1 cellular context compared by ENCODE assay signal in the genomic region with DNA sequence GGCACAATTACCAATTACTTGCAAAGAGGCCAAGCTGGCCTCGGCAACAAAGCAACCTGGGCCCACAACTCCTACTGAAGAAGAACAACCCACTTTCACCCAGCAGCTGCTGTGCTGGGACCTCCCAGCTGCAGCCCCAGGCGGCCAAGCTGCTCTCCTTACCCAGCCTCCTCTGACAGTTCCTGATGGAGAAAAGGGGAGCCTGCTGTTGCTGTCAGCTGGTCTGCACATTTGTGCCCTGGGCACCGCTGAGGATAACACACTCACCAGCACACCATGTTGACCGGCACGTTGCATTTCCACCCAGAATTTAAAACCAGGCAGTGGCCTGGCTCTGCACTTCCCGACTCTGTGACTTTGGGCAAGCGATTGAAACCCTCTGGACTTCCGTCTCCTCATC.
TF ChIP-seq lines count a peak whose summit lies in the region.

No MANE protein-coding gene starts in this region.

TF ChIP-seq in GM23338, 12 proteins besides CTCF, POLR2A, EP300 and RAD21 (continued from another document):
- TF ChIP-seq, protein P1, sequence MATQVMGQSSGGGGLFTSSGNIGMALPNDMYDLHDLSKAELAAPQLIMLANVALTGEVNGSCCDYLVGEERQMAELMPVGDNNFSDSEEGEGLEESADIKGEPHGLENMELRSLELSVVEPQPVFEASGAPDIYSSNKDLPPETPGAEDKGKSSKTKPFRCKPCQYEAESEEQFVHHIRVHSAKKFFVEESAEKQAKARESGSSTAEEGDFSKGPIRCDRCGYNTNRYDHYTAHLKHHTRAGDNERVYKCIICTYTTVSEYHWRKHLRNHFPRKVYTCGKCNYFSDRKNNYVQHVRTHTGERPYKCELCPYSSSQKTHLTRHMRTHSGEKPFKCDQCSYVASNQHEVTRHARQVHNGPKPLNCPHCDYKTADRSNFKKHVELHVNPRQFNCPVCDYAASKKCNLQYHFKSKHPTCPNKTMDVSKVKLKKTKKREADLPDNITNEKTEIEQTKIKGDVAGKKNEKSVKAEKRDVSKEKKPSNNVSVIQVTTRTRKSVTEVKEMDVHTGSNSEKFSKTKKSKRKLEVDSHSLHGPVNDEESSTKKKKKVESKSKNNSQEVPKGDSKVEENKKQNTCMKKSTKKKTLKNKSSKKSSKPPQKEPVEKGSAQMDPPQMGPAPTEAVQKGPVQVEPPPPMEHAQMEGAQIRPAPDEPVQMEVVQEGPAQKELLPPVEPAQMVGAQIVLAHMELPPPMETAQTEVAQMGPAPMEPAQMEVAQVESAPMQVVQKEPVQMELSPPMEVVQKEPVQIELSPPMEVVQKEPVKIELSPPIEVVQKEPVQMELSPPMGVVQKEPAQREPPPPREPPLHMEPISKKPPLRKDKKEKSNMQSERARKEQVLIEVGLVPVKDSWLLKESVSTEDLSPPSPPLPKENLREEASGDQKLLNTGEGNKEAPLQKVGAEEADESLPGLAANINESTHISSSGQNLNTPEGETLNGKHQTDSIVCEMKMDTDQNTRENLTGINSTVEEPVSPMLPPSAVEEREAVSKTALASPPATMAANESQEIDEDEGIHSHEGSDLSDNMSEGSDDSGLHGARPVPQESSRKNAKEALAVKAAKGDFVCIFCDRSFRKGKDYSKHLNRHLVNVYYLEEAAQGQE (IDR thresholded peaks at IDR 0.05; ENCODE audit: unreplicated experiment) = no peak
- TF ChIP-seq STAT1 (IDR thresholded peaks at IDR 0.05; ENCODE audit: unreplicated experiment) = no peak
- TF ChIP-seq, protein P2, sequence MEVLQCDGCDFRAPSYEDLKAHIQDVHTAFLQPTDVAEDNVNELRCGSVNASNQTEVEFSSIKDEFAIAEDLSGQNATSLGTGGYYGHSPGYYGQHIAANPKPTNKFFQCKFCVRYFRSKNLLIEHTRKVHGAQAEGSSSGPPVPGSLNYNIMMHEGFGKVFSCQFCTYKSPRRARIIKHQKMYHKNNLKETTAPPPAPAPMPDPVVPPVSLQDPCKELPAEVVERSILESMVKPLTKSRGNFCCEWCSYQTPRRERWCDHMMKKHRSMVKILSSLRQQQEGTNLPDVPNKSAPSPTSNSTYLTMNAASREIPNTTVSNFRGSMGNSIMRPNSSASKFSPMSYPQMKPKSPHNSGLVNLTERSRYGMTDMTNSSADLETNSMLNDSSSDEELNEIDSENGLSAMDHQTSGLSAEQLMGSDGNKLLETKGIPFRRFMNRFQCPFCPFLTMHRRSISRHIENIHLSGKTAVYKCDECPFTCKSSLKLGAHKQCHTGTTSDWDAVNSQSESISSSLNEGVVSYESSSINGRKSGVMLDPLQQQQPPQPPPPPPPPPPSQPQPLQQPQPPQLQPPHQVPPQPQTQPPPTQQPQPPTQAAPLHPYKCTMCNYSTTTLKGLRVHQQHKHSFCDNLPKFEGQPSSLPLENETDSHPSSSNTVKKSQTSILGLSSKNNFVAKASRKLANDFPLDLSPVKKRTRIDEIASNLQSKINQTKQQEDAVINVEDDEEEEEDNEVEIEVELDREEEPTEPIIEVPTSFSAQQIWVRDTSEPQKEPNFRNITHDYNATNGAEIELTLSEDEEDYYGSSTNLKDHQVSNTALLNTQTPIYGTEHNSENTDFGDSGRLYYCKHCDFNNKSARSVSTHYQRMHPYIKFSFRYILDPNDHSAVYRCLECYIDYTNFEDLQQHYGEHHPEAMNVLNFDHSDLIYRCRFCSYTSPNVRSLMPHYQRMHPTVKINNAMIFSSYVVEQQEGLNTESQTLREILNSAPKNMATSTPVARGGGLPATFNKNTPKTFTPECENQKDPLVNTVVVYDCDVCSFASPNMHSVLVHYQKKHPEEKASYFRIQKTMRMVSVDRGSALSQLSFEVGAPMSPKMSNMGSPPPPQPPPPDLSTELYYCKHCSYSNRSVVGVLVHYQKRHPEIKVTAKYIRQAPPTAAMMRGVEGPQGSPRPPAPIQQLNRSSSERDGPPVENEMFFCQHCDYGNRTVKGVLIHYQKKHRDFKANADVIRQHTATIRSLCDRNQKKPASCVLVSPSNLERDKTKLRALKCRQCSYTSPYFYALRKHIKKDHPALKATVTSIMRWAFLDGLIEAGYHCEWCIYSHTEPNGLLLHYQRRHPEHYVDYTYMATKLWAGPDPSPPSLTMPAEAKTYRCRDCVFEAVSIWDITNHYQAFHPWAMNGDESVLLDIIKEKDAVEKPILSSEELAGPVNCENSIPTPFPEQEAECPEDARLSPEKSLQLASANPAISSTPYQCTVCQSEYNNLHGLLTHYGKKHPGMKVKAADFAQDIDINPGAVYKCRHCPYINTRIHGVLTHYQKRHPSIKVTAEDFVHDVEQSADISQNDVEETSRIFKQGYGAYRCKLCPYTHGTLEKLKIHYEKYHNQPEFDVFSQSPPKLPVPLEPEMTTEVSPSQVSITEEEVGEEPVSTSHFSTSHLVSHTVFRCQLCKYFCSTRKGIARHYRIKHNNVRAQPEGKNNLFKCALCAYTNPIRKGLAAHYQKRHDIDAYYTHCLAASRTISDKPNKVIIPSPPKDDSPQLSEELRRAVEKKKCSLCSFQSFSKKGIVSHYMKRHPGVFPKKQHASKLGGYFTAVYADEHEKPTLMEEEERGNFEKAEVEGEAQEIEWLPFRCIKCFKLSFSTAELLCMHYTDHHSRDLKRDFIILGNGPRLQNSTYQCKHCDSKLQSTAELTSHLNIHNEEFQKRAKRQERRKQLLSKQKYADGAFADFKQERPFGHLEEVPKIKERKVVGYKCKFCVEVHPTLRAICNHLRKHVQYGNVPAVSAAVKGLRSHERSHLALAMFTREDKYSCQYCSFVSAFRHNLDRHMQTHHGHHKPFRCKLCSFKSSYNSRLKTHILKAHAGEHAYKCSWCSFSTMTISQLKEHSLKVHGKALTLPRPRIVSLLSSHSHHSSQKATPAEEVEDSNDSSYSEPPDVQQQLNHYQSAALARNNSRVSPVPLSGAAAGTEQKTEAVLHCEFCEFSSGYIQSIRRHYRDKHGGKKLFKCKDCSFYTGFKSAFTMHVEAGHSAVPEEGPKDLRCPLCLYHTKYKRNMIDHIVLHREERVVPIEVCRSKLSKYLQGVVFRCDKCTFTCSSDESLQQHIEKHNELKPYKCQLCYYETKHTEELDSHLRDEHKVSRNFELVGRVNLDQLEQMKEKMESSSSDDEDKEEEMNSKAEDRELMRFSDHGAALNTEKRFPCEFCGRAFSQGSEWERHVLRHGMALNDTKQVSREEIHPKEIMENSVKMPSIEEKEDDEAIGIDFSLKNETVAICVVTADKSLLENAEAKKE (CRISPR knock-in tag; IDR thresholded peaks at IDR 0.05) = no peak
TF ChIP-seq in GM23338: peak in this region for 0.
